In genomic region chr16:30930160-30930571, GRCh38 we compare ENCODE assay signal across 16 cellular contexts. TPM values are rescaled to one million over a fixed set of nuclear protein-coding genes. Genes with fewer than 3 reads are reported as not detected.
A peak's percentile ranks its signal among the peaks of the same experiment; 100 is the strongest.
DNase-seq lines count a peak whose midpoint lies in the region; ATAC-seq, FAIRE-seq and TF ChIP-seq lines count a peak whose summit lies in the region.
"Had no signal": no experiment of that assay in that cellular context is flagged by ENCODE, and none has a peak within 500 bp of the region (broad histone marks: within the 10 kb centered on the region; RNA-seq: fewer than 3 reads in every experiment).

No MANE protein-coding gene starts in this region.

- H4K91ac ChIP-seq in IMR-90 (ENCODE audit: insufficient read depth, low read depth, low read length) (no peak overlapping the region), H1 (replicated peaks; ENCODE audit: insufficient read length, low read length) (no peak overlapping the region)

- H2BK120ac ChIP-seq in IMR-90 (ENCODE audit: low read depth, low read length) (no peak overlapping the region), H1 (replicated peaks; ENCODE audit: low read depth, low read length) (no peak overlapping the region)

- peaks cover 3% of the 10 kb centered on the region; the same call in 1 of the 2 replicates for H3K9me1 ChIP-seq in IMR-90 (ENCODE audit: insufficient read depth, low read length)

- CTCF ChIA-PET in IMR-90 (lab: Yijun Ruan, JAX): no interaction called here
- CTCF ChIA-PET in H1 (lab: Charles Lee; ENCODE audit: partially characterized antibody): interaction anchor here (1.1 to 1.9 kb wide), 3 partner anchors 10 to 86 kb away, joined by 3 to 4 read pairs (median 4); no protein-coding TSS in a partner anchor

- no peak overlapping the region for H3K4ac ChIP-seq in IMR-90 (ENCODE audit: low read depth, low read length)
- H3K4ac ChIP-seq in H1 (replicated peaks; ENCODE audit: insufficient read length, low read depth, low read length): no peak overlapping the region

- TF ChIP-seq POLR2A in IMR-90 (IDR thresholded peaks at IDR 0.05; ENCODE audit: low read depth, low read length) (no peak), H1 (IDR thresholded peaks at IDR 0.05; ENCODE audit: control extremely low read depth in 1 of 2, low read depth in 2 of 2, low read length in 2 of 2) (no peak), testis (IDR thresholded peaks at IDR 0.05) (no peak)

- no peak overlapping the region for H3K4me3 ChIP-seq in heart right ventricle
- no peak overlapping the region for H3K4me3 ChIP-seq in IMR-90 (ENCODE audit: insufficient read depth, low read depth, low read length)
- no peak overlapping the region for H3K4me3 ChIP-seq in H1 (ENCODE audit: extremely low read depth in 1 of 4, insufficient read depth in 2 of 4, low read depth in 3 of 4, low read length in 4 of 4)
- no peak overlapping the region for H3K4me3 ChIP-seq in testis
- H3K4me3 ChIP-seq: GM12878, GM23248 had no signal

- TF ChIP-seq RAD21 in IMR-90 (IDR thresholded peaks at IDR 0.05; ENCODE audit: low read length) (no peak), H1 (IDR thresholded peaks at IDR 0.05 in 1 of 2, conservative IDR thresholded peaks at IDR 0.05 in 1 of 2; ENCODE audit: low read depth in 2 of 2, low read length in 2 of 2) (no peak)

- H3K27ac ChIP-seq in heart right ventricle (peak overlapping the region in 7 of 10 donors; percentile 58 to 70 (median 66)), IMR-90 (ENCODE audit: insufficient read depth, low read length) (no peak overlapping the region), H1 (ENCODE audit: low read depth, low read length) (no peak overlapping the region), testis (peak overlapping the region; percentile 47 to 53)
- H3K27ac ChIP-seq: C4-2B, GM23248 had no signal

- dilution Hi-C loops in IMR-90 (cut with HindIII; ENCODE audit: low sequenced_read_pairs, unreplicated experiment): no loop called here

- peaks cover 0 to 3% of the 10 kb centered on the region in 2 experiments; a peak in 2 of 4 replicates for H3K79me2 ChIP-seq in H1 (ENCODE audit: control insufficient read depth in 1 of 2, insufficient read depth in 2 of 2, low read length in 2 of 2)

- peaks cover 0 to 74% (median 14%) of the 10 kb centered on the region in 9 donors for H3K36me3 ChIP-seq in heart right ventricle
- H3K36me3 ChIP-seq in IMR-90 (ENCODE audit: control insufficient read depth, insufficient read depth, low read length): peaks cover 52% of the 10 kb centered on the region
- H3K36me3 ChIP-seq in H1 (ENCODE audit: control insufficient read depth in 2 of 4, insufficient read depth in 4 of 4, low read length in 3 of 4): peaks cover 8 to 47% (median 26%) of the 10 kb centered on the region in 4 experiments; a peak in 7 of 8 replicates
- H3K36me3 ChIP-seq in testis (ENCODE audit: low read depth, missing control alignments): no peaks in the 10 kb centered on the region

- no peak overlapping the region for H2BK5ac ChIP-seq in IMR-90 (ENCODE audit: low read depth, low read length, poor library complexity, severe bottlenecking)
- H2BK5ac ChIP-seq in H1 (ENCODE audit: low read depth, low read length): no peak overlapping the region

- no peak overlapping the region for H2AK5ac ChIP-seq in IMR-90 (ENCODE audit: low read depth, low read length)
- H2AK5ac ChIP-seq in H1 (ENCODE audit: low read depth, low read length): no peak overlapping the region

- H3K56ac ChIP-seq in IMR-90 (ENCODE audit: extremely low read depth, insufficient read depth, low read length) (no peak overlapping the region), H1 (replicated peaks; ENCODE audit: insufficient read length, low read depth, low read length) (no peak overlapping the region)

- H3K23ac ChIP-seq in IMR-90 (ENCODE audit: low read depth, low read length): no peak overlapping the region
- H3K23ac ChIP-seq in H1 (ENCODE audit: insufficient read length): no peak overlapping the region

- H3K4me1 ChIP-seq in heart right ventricle (peaks cover 0 to 14% (median under 1%) of the 10 kb centered on the region in 9 donors), IMR-90 (ENCODE audit: control insufficient read depth, insufficient read depth, low read length) (no peaks in the 10 kb centered on the region), H1 (replicated peaks in 1 of 4; ENCODE audit: control insufficient read depth in 3 of 4, insufficient read depth in 4 of 4, low read length in 3 of 4) (peaks cover 0 to 8% (median 1%) of the 10 kb centered on the region in 4 experiments; a peak in 3 of 7 replicates), testis (peaks cover 30% of the 10 kb centered on the region)

- H2BK20ac ChIP-seq in IMR-90 (ENCODE audit: low read depth, low read length): no peak overlapping the region
- H2BK20ac ChIP-seq in H1 (ENCODE audit: low read length): no peak overlapping the region

- H3K4me2 ChIP-seq in IMR-90 (ENCODE audit: low read depth, low read length) (no peak overlapping the region), H1 (ENCODE audit: insufficient read depth in 1 of 2, low read depth in 2 of 2, low read length in 2 of 2) (no peak overlapping the region)

- in situ Hi-C loops in IMR-90 (cut with MboI; ENCODE audit: low sequenced_read_pairs): no loop called here

- H4K8ac ChIP-seq in IMR-90 (ENCODE audit: low read depth in 2 of 2, low read length in 2 of 2) (no peak overlapping the region), H1 (ENCODE audit: extremely low read depth, insufficient read depth, low read length) (peak overlapping the region; percentile 59; the same call in 1 of the 2 replicates)

- DNase-seq in heart right ventricle (no peak), Right ventricle myocardium superior (no peak), IMR-90 (no peak), H1 (ENCODE audit: low read depth in 1 of 2, low spot score in 2 of 2) (no peak), testis (no peak), OCI-M1 (lab: John Stamatoyannopoulos, UW) (no peak), cortex of kidney (lab: John Stamatoyannopoulos, UW) (no peak)
- DNase-seq: CD4-positive, alpha-beta memory T cell; DMS79; GM23248; H7 had no signal

- FAIRE-seq in H1 (lab: Jason Lieb, UNC): no peak
- FAIRE-seq: A204.1, GM12878, GM18507 had no signal

- ATAC-seq in heart right ventricle (no peak), Right ventricle myocardium superior (ENCODE audit: poor library complexity) (no peak), IMR-90 (ENCODE audit: low read depth) (no peak)
- ATAC-seq: GM12878 had no signal

- no peak overlapping the region for H2BK12ac ChIP-seq in H1 (ENCODE audit: low read depth, low read length)

- no peak overlapping the region for H3K14ac ChIP-seq in IMR-90 (replicated peaks; ENCODE audit: low read depth, low read length)
- H3K14ac ChIP-seq in H1 (ENCODE audit: insufficient read length): no peak overlapping the region

- intact Hi-C loops in heart right ventricle (cut with DNase I): no loop called here
- intact Hi-C loops in Right ventricle myocardium superior (cut with DNase I): no loop called here
- intact Hi-C loops in IMR-90 (cut with micrococcal nuclease): no loop called here
- intact Hi-C loops in testis (cut with DNase I; ENCODE audit: low total_unique reads): no loop called here

- POLR2A ChIA-PET in IMR-90 (lab: Charles Lee; ENCODE audit: unreplicated experiment) (no interaction called here), H1 (lab: Charles Lee; ENCODE audit: partially characterized antibody) (interaction anchor here (1.2 to 8.2 kb wide), 2 partner anchors 7 to 34 kb away, joined by 3 to 105 read pairs; partner anchors contain the start of gene CTF1)

- no peaks in the 10 kb centered on the region for H3K23me2 ChIP-seq in H1 (ENCODE audit: low read depth, low read length)

- H2AK9ac ChIP-seq in IMR-90 (replicated peaks; ENCODE audit: low read depth, low read length, poor library complexity): no peak overlapping the region

- H3K18ac ChIP-seq in IMR-90 (ENCODE audit: low read depth, low read length) (no peak overlapping the region), H1 (ENCODE audit: extremely low read depth, low read length) (no peak overlapping the region)

- no peak overlapping the region for H4K5ac ChIP-seq in IMR-90 (ENCODE audit: low read depth, low read length)
- H4K5ac ChIP-seq in H1 (ENCODE audit: insufficient read length, low read depth, low read length): no peak overlapping the region

- H3K9me3 ChIP-seq in heart right ventricle: no peaks in the 10 kb centered on the region
- H3K9me3 ChIP-seq in IMR-90 (ENCODE audit: control insufficient read depth, insufficient read depth, low read length): no peaks in the 10 kb centered on the region
- no peaks in the 10 kb centered on the region for H3K9me3 ChIP-seq in H1 (ENCODE audit: insufficient read depth in 2 of 2, low read depth in 1 of 2, low read length in 1 of 2)
- H3K9me3 ChIP-seq in testis: no peaks in the 10 kb centered on the region

- no TSS peak for BruUV-seq in IMR-90 (replicated peaks; lab: Mats Ljungman, UMichigan)

- TF ChIP-seq CTCF in heart right ventricle (IDR thresholded peaks at IDR 0.05): no peak
- TF ChIP-seq CTCF in IMR-90 (conservative IDR thresholded peaks at IDR 0.05; ENCODE audit: low read depth, low read length): no peak
- TF ChIP-seq CTCF in H1 (IDR thresholded peaks at IDR 0.05; ENCODE audit: control extremely low read depth in 1 of 3, insufficient read depth in 1 of 3, low read depth in 1 of 3, low read length in 3 of 3): no peak
- TF ChIP-seq CTCF in testis (IDR thresholded peaks at IDR 0.05): no peak

- TF ChIP-seq EP300 in H1 (IDR thresholded peaks at IDR 0.05; ENCODE audit: borderline replicate concordance in 1 of 2, low read depth in 2 of 2, low read length in 2 of 2): no peak

- H4K20me1 ChIP-seq in IMR-90 (ENCODE audit: insufficient read depth, low read length): peaks cover 5% of the 10 kb centered on the region
- peaks cover 5 to 7% of the 10 kb centered on the region in 2 experiments for H4K20me1 ChIP-seq in H1 (replicated peaks in 1 of 2; ENCODE audit: control insufficient read depth in 1 of 2, insufficient read depth in 2 of 2, low read length in 2 of 2)

- H3K9ac ChIP-seq in IMR-90 (ENCODE audit: low read depth, low read length) (no peak overlapping the region), H1 (replicated peaks in 1 of 4; ENCODE audit: extremely low read depth in 1 of 4, low read depth in 3 of 4, low read length in 3 of 4) (no peak overlapping the region)
- H3K9ac ChIP-seq: GM23248 had no signal

- H2AFZ ChIP-seq in IMR-90 (replicated peaks; ENCODE audit: low read length, poor library complexity): peak overlapping the region; percentile 10
- H2AFZ ChIP-seq in H1 (ENCODE audit: low read length): no peak overlapping the region
- H2AFZ ChIP-seq: GM23248 had no signal

- H2BK15ac ChIP-seq in IMR-90 (ENCODE audit: low read depth, low read length): no peak overlapping the region
- no peak overlapping the region for H2BK15ac ChIP-seq in H1 (ENCODE audit: low read length)

- H3K27me3 ChIP-seq in heart right ventricle (no peaks in the 10 kb centered on the region), IMR-90 (ENCODE audit: control insufficient read depth, insufficient read depth, low read length) (no peaks in the 10 kb centered on the region), H1 (replicated peaks in 1 of 4; ENCODE audit: control insufficient read depth in 3 of 4, extremely low read depth in 1 of 4, insufficient read depth in 3 of 4, low read length in 3 of 4) (no peaks in the 10 kb centered on the region), testis (no peaks in the 10 kb centered on the region)

- 92% methylated on average over 30 to 35 of the region's 35 CpGs for WGBS in heart right ventricle, 2 donors
- WGBS in IMR-90 (ENCODE audit: extremely low coverage in 2 of 2, insufficient read length in 1 of 2), 2 experiments: 98% methylated on average over 19 of the region's 35 CpGs; no CpG with 5 or more reads in 1 of the 2 experiments
- 89% methylated on average over 23 of the region's 35 CpGs; no CpG with 5 or more reads in 1 of the 2 experiments for WGBS in H1 (ENCODE audit: extremely low coverage in 1 of 2, insufficient coverage in 1 of 2, insufficient read length in 1 of 2, insufficient replicate concordance in 2 of 2, low coverage in 1 of 2, low lambda C conversion rate in 2 of 2, missing lambda C conversion rate in 1 of 2), 2 experiments
- WGBS in testis, 2 donors: 80 to 83% methylated on average over 12 to 26 of the region's 35 CpGs

- H3K79me1 ChIP-seq in IMR-90 (ENCODE audit: low read depth in 1 of 2, low read length in 2 of 2) (peaks cover 0 to 37% of the 10 kb centered on the region in 2 experiments; a peak in 2 of 4 replicates), H1 (ENCODE audit: low read depth, low read length) (peaks cover 3% of the 10 kb centered on the region; the same call in 1 of the 2 replicates)

RNA-seq across cellular contexts. Expression of gene FBXL19, which starts 6.8 kb away (rescaled TPM):
- total RNA-seq in heart right ventricle (1 to 10 TPM; 4.1 to 8.7 (median 5.8) TPM), Right ventricle myocardium superior (4.7 TPM), IMR-90 (2012; rRNA removed) (5.0 and 5.8 TPM in 2 replicates), testis (100 to 1,000 TPM; 142 to 149 TPM)
- polyA plus RNA-seq in heart right ventricle (10 to 100 TPM in 1 of 2 donors, 1 to 10 TPM in 1; 5.4 to 14.1 TPM), IMR-90 (2012; rRNA removed) (13.8 and 19.6 TPM in 2 replicates), H1 (2011; rRNA removed) (47.2 and 77.3 TPM in 2 replicates), testis (ENCODE audit: insufficient read depth, low read depth, low replicate concordance) (47.0 TPM)
- 14.1 and 16.6 TPM in 2 replicates for polyA plus RNA-seq in IMR-90 (2012; cell fraction: cytosol; rRNA removed)
- 29.8 and 57.4 TPM in 2 replicates for polyA plus RNA-seq in IMR-90 (2012; cell fraction: nucleus; rRNA removed; ENCODE audit: low replicate concordance)
- total RNA-seq in H1 (2021; fragmentation: NEBNext Ultra II Directional; extraction: Animal tissue kit (Norgen Biotek cat#: 25700)): 72.2 and 74.8 TPM in 2 replicates
- polyA plus RNA-seq in H1 (2011; cell fraction: cytosol; rRNA removed): 36.7 TPM
- 70.9 TPM for polyA plus RNA-seq in H1 (2011; cell fraction: nucleus; rRNA removed)
- polyA plus RNA-seq in H1 (2012, experiment 1 of 2): 35.8 to 54.6 TPM (median 48.7 TPM) in 4 replicates
- 41.4 TPM for polyA plus RNA-seq in H1 (2012, experiment 2 of 2)
- polyA plus RNA-seq in H1 (2013, experiment 1 of 2): 42.8 TPM
- 45.1 TPM for polyA plus RNA-seq in H1 (2013, experiment 2 of 2)
- 9.9 and 13.9 TPM in 2 replicates for polyA minus RNA-seq in H1 (2011; rRNA and poly(A)+ RNA removed)
- 46.6 TPM for polyA minus RNA-seq in H1 (2011; cell fraction: cytosol; rRNA and poly(A)+ RNA removed)
- 25.4 TPM for polyA minus RNA-seq in H1 (2011; cell fraction: nucleus; rRNA and poly(A)+ RNA removed)

RNA-seq across cellular contexts. Expression of gene ORAI3, which starts 18.7 kb away (rescaled TPM):
- total RNA-seq in heart right ventricle: 10 to 100 TPM in 8 of 10 donors, 1 to 10 TPM in 2; 7.8 to 19.8 (median 11.4) TPM
- 10 to 100 TPM; 10.1 to 15.4 TPM for polyA plus RNA-seq in heart right ventricle
- total RNA-seq in Right ventricle myocardium superior: 9.5 TPM
- 6.8 and 6.9 TPM in 2 replicates for total RNA-seq in IMR-90 (2012; rRNA removed)
- polyA plus RNA-seq in IMR-90 (2012; rRNA removed): 16.9 TPM in 2 replicates
- polyA plus RNA-seq in IMR-90 (2012; cell fraction: cytosol; rRNA removed): 16.1 and 29.4 TPM in 2 replicates
- 12.4 and 15.2 TPM in 2 replicates for polyA plus RNA-seq in IMR-90 (2012; cell fraction: nucleus; rRNA removed; ENCODE audit: low replicate concordance)
- 8.7 and 10.0 TPM in 2 replicates for total RNA-seq in H1 (2021; fragmentation: NEBNext Ultra II Directional; extraction: Animal tissue kit (Norgen Biotek cat#: 25700))
- 24.5 and 26.8 TPM in 2 replicates for polyA plus RNA-seq in H1 (2011; rRNA removed)
- polyA plus RNA-seq in H1 (2011; cell fraction: cytosol; rRNA removed): 15.8 TPM
- 15.7 TPM for polyA plus RNA-seq in H1 (2011; cell fraction: nucleus; rRNA removed)
- 6.0 to 11.3 TPM (median 9.0 TPM) in 4 replicates for polyA plus RNA-seq in H1 (2012, experiment 1 of 2)
- 10.6 TPM for polyA plus RNA-seq in H1 (2012, experiment 2 of 2)
- polyA plus RNA-seq in H1 (2013, experiment 1 of 2): 10.8 TPM
- polyA plus RNA-seq in H1 (2013, experiment 2 of 2): 13.1 TPM
- 11.8 and 13.4 TPM in 2 replicates for polyA minus RNA-seq in H1 (2011; rRNA and poly(A)+ RNA removed)
- 6.5 TPM for polyA minus RNA-seq in H1 (2011; cell fraction: cytosol; rRNA and poly(A)+ RNA removed)
- 8.5 TPM for polyA minus RNA-seq in H1 (2011; cell fraction: nucleus; rRNA and poly(A)+ RNA removed)
- 10 to 100 TPM; 68.6 to 75.0 TPM for total RNA-seq in testis
- 29.1 TPM for polyA plus RNA-seq in testis (ENCODE audit: insufficient read depth, low read depth, low replicate concordance)

RNA-seq across cellular contexts. Expression of gene SETD1A, which starts 27.4 kb away (rescaled TPM):
- total RNA-seq in heart right ventricle (10 to 100 TPM in 2 of 10 donors, 1 to 10 TPM in 8; 7.5 to 11.4 (median 9.2) TPM), Right ventricle myocardium superior (6.9 TPM), IMR-90 (2012; rRNA removed) (0.54 and 0.56 TPM in 2 replicates), testis (10 to 100 TPM; 45.7 to 45.8 TPM)
- polyA plus RNA-seq in heart right ventricle (10 to 100 TPM in 1 of 2 donors, 1 to 10 TPM in 1; 5.8 to 11.2 TPM), IMR-90 (2012; rRNA removed) (5.8 and 6.5 TPM in 2 replicates), H1 (2011; rRNA removed) (4.8 and 8.3 TPM in 2 replicates), testis (ENCODE audit: insufficient read depth, low read depth, low replicate concordance) (41.4 TPM)
- polyA plus RNA-seq in IMR-90 (2012; cell fraction: cytosol; rRNA removed): 3.3 and 4.8 TPM in 2 replicates
- 16.4 and 29.7 TPM in 2 replicates for polyA plus RNA-seq in IMR-90 (2012; cell fraction: nucleus; rRNA removed; ENCODE audit: low replicate concordance)
- 29.0 and 29.6 TPM in 2 replicates for total RNA-seq in H1 (2021; fragmentation: NEBNext Ultra II Directional; extraction: Animal tissue kit (Norgen Biotek cat#: 25700))
- 3.2 TPM for polyA plus RNA-seq in H1 (2011; cell fraction: cytosol; rRNA removed)
- 20.7 TPM for polyA plus RNA-seq in H1 (2011; cell fraction: nucleus; rRNA removed)
- polyA plus RNA-seq in H1 (2012, experiment 1 of 2): 23.3 to 31.8 TPM (median 27.5 TPM) in 4 replicates
- polyA plus RNA-seq in H1 (2012, experiment 2 of 2): 13.9 TPM
- polyA plus RNA-seq in H1 (2013, experiment 1 of 2): 18.4 TPM
- polyA plus RNA-seq in H1 (2013, experiment 2 of 2): 18.0 TPM
- 3.2 and 4.1 TPM in 2 replicates for polyA minus RNA-seq in H1 (2011; rRNA and poly(A)+ RNA removed)
- polyA minus RNA-seq in H1 (2011; cell fraction: cytosol; rRNA and poly(A)+ RNA removed): 8.7 TPM
- 9.1 TPM for polyA minus RNA-seq in H1 (2011; cell fraction: nucleus; rRNA and poly(A)+ RNA removed)

RNA-seq across cellular contexts. Expression of gene CTF1, which starts 33.8 kb away (rescaled TPM):
- total RNA-seq in heart right ventricle (10 to 100 TPM in 9 of 10 donors, 1 to 10 TPM in 1; 8.6 to 28.2 (median 19.9) TPM), Right ventricle myocardium superior (6.5 TPM), IMR-90 (2012; rRNA removed) (0.18 and 0.56 TPM in 2 replicates), testis (1 to 10 TPM; 5.9 to 9.0 TPM)
- polyA plus RNA-seq in heart right ventricle (10 to 100 TPM in 1 of 2 donors, 1 to 10 TPM in 1; 6.5 to 10.4 TPM), IMR-90 (2012; rRNA removed) (12.9 and 13.8 TPM in 2 replicates), H1 (2011; rRNA removed) (3.4 and 5.0 TPM in 2 replicates), testis (ENCODE audit: insufficient read depth, low read depth, low replicate concordance) (5.6 TPM)
- polyA plus RNA-seq in IMR-90 (2012; cell fraction: cytosol; rRNA removed): 12.9 and 21.8 TPM in 2 replicates
- 10.8 and 14.0 TPM in 2 replicates for polyA plus RNA-seq in IMR-90 (2012; cell fraction: nucleus; rRNA removed; ENCODE audit: low replicate concordance)
- total RNA-seq in H1 (2021; fragmentation: NEBNext Ultra II Directional; extraction: Animal tissue kit (Norgen Biotek cat#: 25700)): 0.77 and 0.97 TPM in 2 replicates
- 1.3 TPM for polyA plus RNA-seq in H1 (2011; cell fraction: cytosol; rRNA removed)
- 3.2 TPM for polyA plus RNA-seq in H1 (2011; cell fraction: nucleus; rRNA removed)
- 0.50 to 1.1 TPM (median 1.00 TPM) in 4 replicates for polyA plus RNA-seq in H1 (2012, experiment 1 of 2)
- 1.0 TPM for polyA plus RNA-seq in H1 (2012, experiment 2 of 2)
- 1.3 TPM for polyA plus RNA-seq in H1 (2013, experiment 1 of 2)
- polyA plus RNA-seq in H1 (2013, experiment 2 of 2): 1.6 TPM
- 0.71 and 1.3 TPM in 2 replicates for polyA minus RNA-seq in H1 (2011; rRNA and poly(A)+ RNA removed)
- 0.66 TPM for polyA minus RNA-seq in H1 (2011; cell fraction: cytosol; rRNA and poly(A)+ RNA removed)
- 2.3 TPM for polyA minus RNA-seq in H1 (2011; cell fraction: nucleus; rRNA and poly(A)+ RNA removed)
- total RNA-seq: HT-29 had no signal
- polyA plus RNA-seq: CD4-positive, alpha-beta memory T cell had no signal

RNA-seq across cellular contexts. Expression of gene BCL7C, which starts 36.3 kb away (rescaled TPM):
- total RNA-seq in heart right ventricle: 10 to 100 TPM; 24.2 to 31.3 (median 27.0) TPM
- polyA plus RNA-seq in heart right ventricle: 10 to 100 TPM; 30.5 to 68.8 TPM
- total RNA-seq in Right ventricle myocardium superior: 28.8 TPM
- 32.3 and 38.6 TPM in 2 replicates for total RNA-seq in IMR-90 (2012; rRNA removed)
- 34.9 and 54.4 TPM in 2 replicates for polyA plus RNA-seq in IMR-90 (2012; rRNA removed)
- 31.1 and 41.3 TPM in 2 replicates for polyA plus RNA-seq in IMR-90 (2012; cell fraction: cytosol; rRNA removed)
- 14.9 and 16.0 TPM in 2 replicates for polyA plus RNA-seq in IMR-90 (2012; cell fraction: nucleus; rRNA removed; ENCODE audit: low replicate concordance)
- total RNA-seq in H1 (2021; fragmentation: NEBNext Ultra II Directional; extraction: Animal tissue kit (Norgen Biotek cat#: 25700)): 16.5 and 17.2 TPM in 2 replicates
- polyA plus RNA-seq in H1 (2011; rRNA removed): 8.6 and 10.9 TPM in 2 replicates
- 11.8 TPM for polyA plus RNA-seq in H1 (2011; cell fraction: cytosol; rRNA removed)
- 9.4 TPM for polyA plus RNA-seq in H1 (2011; cell fraction: nucleus; rRNA removed)
- polyA plus RNA-seq in H1 (2012, experiment 1 of 2): 7.8 to 12.6 TPM (median 11.7 TPM) in 4 replicates
- polyA plus RNA-seq in H1 (2012, experiment 2 of 2): 8.9 TPM
- polyA plus RNA-seq in H1 (2013, experiment 1 of 2): 19.0 TPM
- 19.9 TPM for polyA plus RNA-seq in H1 (2013, experiment 2 of 2)
- polyA minus RNA-seq in H1 (2011; rRNA and poly(A)+ RNA removed): 1.2 and 1.8 TPM in 2 replicates
- 5.0 TPM for polyA minus RNA-seq in H1 (2011; cell fraction: cytosol; rRNA and poly(A)+ RNA removed)
- 4.0 TPM for polyA minus RNA-seq in H1 (2011; cell fraction: nucleus; rRNA and poly(A)+ RNA removed)
- 10 to 100 TPM; 49.6 to 57.4 TPM for total RNA-seq in testis
- 40.2 TPM for polyA plus RNA-seq in testis (ENCODE audit: insufficient read depth, low read depth, low replicate concordance)

Comparison
In these comparisons a context has a peak if more than half of its experiments do, and no peak if none do; other contexts are left out.
1. H3K27ac ChIP-seq: peak in heart right ventricle (7 of 10) and testis (2 of 2); none in IMR-90 (single experiment) and H1 (single experiment).